Comparison of ENCODE assay signal across 16 cellular contexts in genomic region chr12:12240671-12241345, GRCh38. TPM values are rescaled to one million over a fixed set of nuclear protein-coding genes. Genes with fewer than 3 reads are reported as not detected.
DNase-seq lines count a peak whose midpoint lies in the region; ATAC-seq and TF ChIP-seq lines count a peak whose summit lies in the region.
"Had no signal": no experiment of that assay in that cellular context is flagged by ENCODE, and none has a peak within 500 bp of the region (broad histone marks: within the 10 kb centered on the region; RNA-seq: fewer than 3 reads in every experiment).

No MANE protein-coding gene starts in this region.

- H3K9me3 Mint-ChIP-seq in neural crest cell, result peaks cover 7% of the 10 kb centered on the region
- no peaks in the 10 kb centered on the region for H3K9me3 Mint-ChIP-seq in activated CD4-positive, alpha-beta T cell treated with anti-CD3 and anti-CD28 coated beads, Interleukin-2, amount 10 ng/mL, durations not matched to agents 7 days and 5 days
- H3K9me3 Mint-ChIP-seq: CD4-positive, alpha-beta memory T cell; naive thymus-derived CD8-positive, alpha-beta T cell; T-helper 2 cell treated with Interferon-gamma antibody and Interleukin-4, amounts not matched to agents 5 μg/mL and 100 μg/mL, for 36 hours had no signal

- peak overlapping the region; percentile 64 for H3K4me3 Mint-ChIP-seq in neural crest cell
- H3K4me3 Mint-ChIP-seq in activated CD4-positive, alpha-beta T cell treated with anti-CD3 and anti-CD28 coated beads, Interleukin-2, amount 10 ng/mL, durations not matched to agents 7 days and 5 days, result no peak overlapping the region
- H3K4me3 Mint-ChIP-seq: activated CD8-positive, alpha-beta memory T cell treated with anti-CD3 and anti-CD28 coated beads, Interleukin-2, amount 10 ng/mL, durations not matched to agents 7 days and 5 days; CD4-positive, alpha-beta memory T cell; T-helper 2 cell treated with Interferon-gamma antibody and Interleukin-4, amounts not matched to agents 5 μg/mL and 100 μg/mL, for 36 hours had no signal

- in situ Hi-C loops in G401 (cut with HindIII; ENCODE audit: low sequenced_read_pairs), result no loop called here

- H3K36me3 Mint-ChIP-seq in neural crest cell (ENCODE audit: low read depth), result peaks cover 10% of the 10 kb centered on the region
- H3K36me3 Mint-ChIP-seq in activated CD4-positive, alpha-beta T cell treated with anti-CD3 and anti-CD28 coated beads, Interleukin-2, amount 10 ng/mL, durations not matched to agents 7 days and 5 days (ENCODE audit: low read depth), result no peaks in the 10 kb centered on the region
- H3K36me3 Mint-ChIP-seq: activated CD8-positive, alpha-beta memory T cell treated with anti-CD3 and anti-CD28 coated beads, Interleukin-2, amount 10 ng/mL, durations not matched to agents 7 days and 5 days had no signal

- H3K4me1 ChIP-seq in SJCRH30 (peaks cover 3% of the 10 kb centered on the region; the same call in 1 of the 2 replicates), PC-3 (ENCODE audit: insufficient read depth, low read length) (no peaks in the 10 kb centered on the region)

- no peaks in the 10 kb centered on the region for H3F3A ChIP-seq in PC-3 (ENCODE audit: low read length, unreplicated experiment)

- H2AFZ ChIP-seq in PC-3 (ENCODE audit: low read length), result no peak overlapping the region

- H3K4me2 ChIP-seq in PC-3 (ENCODE audit: low read length), result no peak overlapping the region

- TF ChIP-seq CTCF in fibroblast of mammary gland (conservative IDR thresholded peaks at IDR 0.05; ENCODE audit: control insufficient read depth, insufficient read depth, low read depth, low read length), result no peak
- TF ChIP-seq CTCF in neural crest cell (conservative IDR thresholded peaks at IDR 0.05), result no peak
- TF ChIP-seq CTCF in PC-3 (conservative IDR thresholded peaks at IDR 0.05; ENCODE audit: low read depth, low read length), result no peak

- peaks cover 65% of the 10 kb centered on the region for H3K4me1 Mint-ChIP-seq in neural crest cell
- H3K4me1 Mint-ChIP-seq in activated CD4-positive, alpha-beta T cell treated with anti-CD3 and anti-CD28 coated beads, Interleukin-2, amount 10 ng/mL, durations not matched to agents 7 days and 5 days, result no peaks in the 10 kb centered on the region
- H3K4me1 Mint-ChIP-seq: activated CD8-positive, alpha-beta memory T cell treated with anti-CD3 and anti-CD28 coated beads, Interleukin-2, amount 10 ng/mL, durations not matched to agents 7 days and 5 days had no signal

- peak; percentile 32 for DNase-seq in G401 (ENCODE audit: low spot score)
- DNase-seq in SJCRH30, result peak; percentile 53 to 89
- DNase-seq in fibroblast of mammary gland (ENCODE audit: low read depth), result peak; percentile 58
- no peak for DNase-seq in neural crest cell (ENCODE audit: low read depth, low spot score)
- DNase-seq in PC-3, result no peak
- DNase-seq in activated CD4-positive, alpha-beta T cell treated with anti-CD3 and anti-CD28 coated beads, Interleukin-2, amount 10 ng/mL, durations not matched to agents 7 days and 5 days, result no peak
- DNase-seq in LoVo (ENCODE audit: low spot score), result no peak
- DNase-seq in NCI-H2227 treated with DMSO at 0.1 percent for 48 hours (lab: John Stamatoyannopoulos, UW), result no peak
- DNase-seq: activated CD8-positive, alpha-beta memory T cell treated with anti-CD3 and anti-CD28 coated beads, Interleukin-2, amount 10 ng/mL, durations not matched to agents 7 days and 5 days; amniotic stem cell; CD4-positive, alpha-beta memory T cell; KG1; naive thymus-derived CD8-positive, alpha-beta T cell; NCI-H82; stimulated activated CD4-positive, alpha-beta T cell treated with anti-CD3 and anti-CD28 coated beads, Interleukin-4, amount 100 ng/mL, for 24 hours had no signal

- CTCF ChIA-PET in PC-3 (lab: Charles Lee), result no interaction called here
- CTCF ChIA-PET in activated CD4-positive, alpha-beta T cell treated with anti-CD3 and anti-CD28 coated beads, Interleukin-2, amount 10 ng/mL, durations not matched to agents 7 days and 5 days (lab: Charles Lee), result no interaction called here

- H3K36me3 ChIP-seq in SJCRH30 (no peaks in the 10 kb centered on the region; the same call in 1 of the 2 replicates), PC-3 (ENCODE audit: low read depth, low read length) (no peaks in the 10 kb centered on the region)

- H3K4me3 ChIP-seq in SJCRH30 (peak overlapping the region; percentile 39), fibroblast of mammary gland (ENCODE audit: control insufficient read depth, low read depth, low read length) (no peak overlapping the region), PC-3 (ENCODE audit: low read length) (no peak overlapping the region)

- intact Hi-C loops in PC-3 (cut with micrococcal nuclease), result no loop called here

- no peak overlapping the region for H3K9ac ChIP-seq in PC-3 (ENCODE audit: low read length)

- POLR2A ChIA-PET in PC-3 (lab: Charles Lee; ENCODE audit: unreplicated experiment), result no interaction called here
- POLR2A ChIA-PET in activated CD4-positive, alpha-beta T cell treated with anti-CD3 and anti-CD28 coated beads, Interleukin-2, amount 10 ng/mL, durations not matched to agents 7 days and 5 days (lab: Charles Lee), result no interaction called here

- no TSS peak for BruUV-seq in PC-3 (replicated peaks; lab: Mats Ljungman, UMichigan)

- ATAC-seq in PC-3, result no peak
- ATAC-seq: activated CD8-positive, alpha-beta memory T cell treated with anti-CD3 and anti-CD28 coated beads, Interleukin-2, amount 10 ng/mL, durations not matched to agents 7 days and 5 days; naive thymus-derived CD8-positive, alpha-beta T cell had no signal

- H3K27ac ChIP-seq in SJCRH30 (peak overlapping the region; percentile 91), PC-3 (ENCODE audit: low read length) (no peak overlapping the region)

- H3K27ac Mint-ChIP-seq in neural crest cell (ENCODE audit: unreplicated experiment), result peak overlapping the region; percentile 94
- no peak overlapping the region for H3K27ac Mint-ChIP-seq in activated CD4-positive, alpha-beta T cell treated with anti-CD3 and anti-CD28 coated beads, Interleukin-2, amount 10 ng/mL, durations not matched to agents 7 days and 5 days
- H3K27ac Mint-ChIP-seq: activated CD8-positive, alpha-beta memory T cell treated with anti-CD3 and anti-CD28 coated beads, Interleukin-2, amount 10 ng/mL, durations not matched to agents 7 days and 5 days; CD4-positive, alpha-beta memory T cell; naive thymus-derived CD8-positive, alpha-beta T cell; T-helper 2 cell treated with Interferon-gamma antibody and Interleukin-4, amounts not matched to agents 5 μg/mL and 100 μg/mL, for 36 hours had no signal

- H3K27me3 ChIP-seq in SJCRH30 (no peaks in the 10 kb centered on the region), PC-3 (ENCODE audit: low read length) (no peaks in the 10 kb centered on the region)

- H3K9me2 ChIP-seq in PC-3 (replicated peaks; ENCODE audit: low read length), result no peaks in the 10 kb centered on the region

- no peaks in the 10 kb centered on the region for H3K27me3 Mint-ChIP-seq in neural crest cell (ENCODE audit: low read depth)
- H3K27me3 Mint-ChIP-seq in activated CD4-positive, alpha-beta T cell treated with anti-CD3 and anti-CD28 coated beads, Interleukin-2, amount 10 ng/mL, durations not matched to agents 7 days and 5 days, result peaks cover 14% of the 10 kb centered on the region
- H3K27me3 Mint-ChIP-seq: CD4-positive, alpha-beta memory T cell had no signal

- H3K79me2 ChIP-seq in PC-3 (ENCODE audit: low read length), result peaks cover 81% of the 10 kb centered on the region

- no peaks in the 10 kb centered on the region for H4K20me1 ChIP-seq in PC-3 (ENCODE audit: low read length)

- H3K9me3 ChIP-seq in SJCRH30 (replicated peaks) (no peaks in the 10 kb centered on the region), PC-3 (ENCODE audit: low read length) (no peaks in the 10 kb centered on the region)

RNA-seq across cellular contexts. Expression of gene LRP6, which starts 26.0 kb away (rescaled TPM):
- total RNA-seq in G401 (2014; rRNA removed; shearing (Covaris generic)), result 7.7 and 13.8 TPM in 2 replicates
- 31.6 and 32.2 TPM in 2 replicates for total RNA-seq in SJCRH30 (2014; rRNA removed; shearing (Covaris generic))
- total RNA-seq in neural crest cell (56.2 and 60.3 TPM in 2 replicates), PC-3 (2014; rRNA removed) (15.5 and 17.3 TPM in 2 replicates)
- total RNA-seq in activated CD4-positive, alpha-beta T cell treated with anti-CD3 and anti-CD28 coated beads, Interleukin-2, amount 10 ng/mL, durations not matched to agents 7 days and 5 days, result 1 to 10 TPM; 1.4 to 1.6 TPM

Comparison
In these comparisons a context has a peak if more than half of its experiments do, and no peak if none do; other contexts are left out.
1. DNase-seq: peak in G401 (single experiment), SJCRH30 (2 of 2) and fibroblast of mammary gland (single experiment); none in neural crest cell (single experiment), PC-3 (single experiment), activated CD4-positive, alpha-beta T cell treated with anti-CD3 and anti-CD28 coated beads, Interleukin-2, amount 10 ng/mL, durations not matched to agents 7 days and 5 days (single experiment), LoVo (single experiment) and NCI-H2227 treated with DMSO at 0.1 percent for 48 hours (single experiment).